In genomic region chr2:3269425-3270094, GRCh38 we compare ENCODE assay signal across 21 cellular contexts.
A peak's percentile ranks its signal among the peaks of the same experiment; 100 is the strongest.
DNase-seq lines count a peak whose midpoint lies in the region; ATAC-seq, FAIRE-seq and TF ChIP-seq lines count a peak whose summit lies in the region.
"Had no signal": no experiment of that assay in that cellular context is flagged by ENCODE, and none has a peak within 500 bp of the region (broad histone marks: within the 10 kb centered on the region; RNA-seq: fewer than 3 reads in every experiment).

No MANE protein-coding gene starts in this region.

- TF ChIP-seq POLR2A in GM12891 (IDR thresholded peaks at IDR 0.05; ENCODE audit: low read depth, low read length) (no peak), suprapubic skin (IDR thresholded peaks at IDR 0.05) (no peak)

- FAIRE-seq in GM12891 (lab: Jason Lieb, UNC) (peak; percentile 90), HTR-8/SVneo (lab: Jason Lieb, UNC) (peak; percentile 83)
- FAIRE-seq: A204.1, D721Med, G401.6 had no signal

- WGBS in suprapubic skin: 82% methylated on average over 22 of the region's 22 CpGs

- H3K4me3 ChIP-seq in suprapubic skin: no peak overlapping the region
- H3K4me3 ChIP-seq in left ventricle myocardium inferior: no peak overlapping the region
- H3K4me3 ChIP-seq: HAP-1 had no signal

- H3K36me3 ChIP-seq in suprapubic skin (no peaks in the 10 kb centered on the region), left ventricle myocardium inferior (no peaks in the 10 kb centered on the region)
- H3K36me3 ChIP-seq: HAP-1 had no signal

- intact Hi-C loops in left ventricle myocardium inferior (cut with micrococcal nuclease): no loop called here

- H3K27me3 ChIP-seq in suprapubic skin (no peaks in the 10 kb centered on the region), left ventricle myocardium inferior (ENCODE audit: low read depth) (no peaks in the 10 kb centered on the region)

- H3K27ac ChIP-seq in suprapubic skin: no peak overlapping the region
- no peak overlapping the region for H3K27ac ChIP-seq in left ventricle myocardium inferior (replicated peaks)
- H3K27ac ChIP-seq: C4-2B, HL-60 had no signal

- H3K9me3 ChIP-seq in suprapubic skin (no peaks in the 10 kb centered on the region), left ventricle myocardium inferior (replicated peaks) (peaks cover 18% of the 10 kb centered on the region)
- H3K9me3 ChIP-seq: HAP-1 had no signal

- no peak for TF ChIP-seq EP300 in suprapubic skin (IDR thresholded peaks at IDR 0.05)

- no peak for TF ChIP-seq CTCF in suprapubic skin (IDR thresholded peaks at IDR 0.05)
- no peak for TF ChIP-seq CTCF in left ventricle myocardium inferior (IDR thresholded peaks at IDR 0.05; ENCODE audit: borderline replicate concordance)

- DNase-seq in GM12891 (ENCODE audit: insufficient read length, low spot score) (no peak), HTR-8/SVneo (ENCODE audit: insufficient read length, low spot score) (no peak), left lobe of liver (ENCODE audit: low spot score) (peak; percentile 12), suprapubic skin (ENCODE audit: low spot score in 2 of 2) (peak; percentile 30 to 55), GM19240 (ENCODE audit: insufficient read length, low spot score) (no peak), NCI-H226 (no peak), left ventricle myocardium inferior (no peak)
- DNase-seq: CD8-positive, alpha-beta T cell; COR-L47; DMS153; DMS79 treated with DMSO at 0.1 percent for 48 hours; EL; GOT3; IMR-90; KG1 had no signal

- no peak for ATAC-seq in left lobe of liver
- ATAC-seq: CD8-positive, alpha-beta T cell had no signal

- H3K4me1 ChIP-seq in suprapubic skin (peaks cover 20% of the 10 kb centered on the region), left ventricle myocardium inferior (peaks cover 2% of the 10 kb centered on the region)

TF ChIP-seq in GM12891, 5 proteins besides CTCF, POLR2A, EP300 and RAD21:
- TF ChIP-seq PAX5 (IDR thresholded peaks at IDR 0.05; ENCODE audit: insufficient read depth, low read length, severe bottlenecking): no peak
- no peak for TF ChIP-seq POLR2AphosphoS5 (IDR thresholded peaks at IDR 0.05; ENCODE audit: low read depth, low read length)
- no peak for TF ChIP-seq TAF1 (IDR thresholded peaks at IDR 0.05; ENCODE audit: low read depth, low read length)
- TF ChIP-seq POU2F2 (IDR thresholded peaks at IDR 0.05; ENCODE audit: low read depth, low read length): no peak

Comparison
In these comparisons a context has a peak if more than half of its experiments do, and no peak if none do; other contexts are left out.
1. DNase-seq: peak in left lobe of liver (single experiment) and suprapubic skin (2 of 2); none in GM12891 (single experiment), HTR-8/SVneo (single experiment), GM19240 (single experiment), NCI-H226 (single experiment) and left ventricle myocardium inferior (single experiment).